Comparison of ENCODE assay signal across 12 cellular contexts in genomic region chr6:107248147-107248546, GRCh38.
"Had no signal": no experiment of that assay in that cellular context is flagged by ENCODE, and none has a peak within 500 bp of the region (broad histone marks: within the 10 kb centered on the region; RNA-seq: fewer than 3 reads in every experiment).

No MANE protein-coding gene starts in this region.

- H3K4me1 Mint-ChIP-seq: immature natural killer cell had no signal

- DNase-seq: effector memory CD4-positive, alpha-beta T cell; glutamatergic neuron; immature natural killer cell; naive thymus-derived CD4-positive, alpha-beta T cell; sigmoid colon; small intestine; stimulated activated CD4-positive, alpha-beta T cell treated with anti-CD3 and anti-CD28 coated beads, Interleukin-12 subunit alpha, Interleukin-12 subunit beta, amount 100 ng/mL, for 4 hours; stimulated activated naive CD4-positive, alpha-beta T cell treated with Interleukin-2 at 50 U/mL for 16 hours; trophoblast cell had no signal

- ATAC-seq: gastroesophageal sphincter; naive thymus-derived CD4-positive, alpha-beta T cell had no signal

- H3K9me3 Mint-ChIP-seq: immature natural killer cell; naive thymus-derived CD4-positive, alpha-beta T cell had no signal

- H3K4me1 ChIP-seq: gastroesophageal sphincter, sigmoid colon had no signal

- H3K4me3 Mint-ChIP-seq: immature natural killer cell; naive thymus-derived CD4-positive, alpha-beta T cell had no signal

- H3K9me3 ChIP-seq: esophagus muscularis mucosa, gastroesophageal sphincter, neutrophil, sigmoid colon had no signal

- H3K4me3 ChIP-seq: esophagus muscularis mucosa, gastroesophageal sphincter, sigmoid colon had no signal

- H3K27me3 ChIP-seq: esophagus muscularis mucosa, gastroesophageal sphincter, neutrophil, sigmoid colon had no signal

- H3K27ac Mint-ChIP-seq: immature natural killer cell; naive thymus-derived CD4-positive, alpha-beta T cell had no signal

- H3K27ac ChIP-seq: esophagus muscularis mucosa, gastroesophageal sphincter, neutrophil, sigmoid colon had no signal

- H3K27me3 Mint-ChIP-seq: naive thymus-derived CD4-positive, alpha-beta T cell had no signal

- H3K36me3 ChIP-seq: esophagus muscularis mucosa, neutrophil, sigmoid colon had no signal
